ENCODE assay signal across 17 cellular contexts in genomic region chr20:2093883-2094282, GRCh38.
"Had no signal": no experiment of that assay in that cellular context is flagged by ENCODE, and none has a peak within 500 bp of the region (broad histone marks: within the 10 kb centered on the region; RNA-seq: fewer than 3 reads in every experiment).

No MANE protein-coding gene starts in this region.

- H3K4me1 ChIP-seq: body of pancreas, esophagus muscularis mucosa, pancreas, sigmoid colon, tibial nerve had no signal

- FAIRE-seq: endothelial cell of umbilical vein, pancreas, TTC549, urothelium cell line had no signal

- H3K27ac Mint-ChIP-seq: activated CD4-positive, alpha-beta T cell treated with anti-CD3 and anti-CD28 coated beads, Interleukin-2, amount 10 ng/mL, durations not matched to agents 7 days and 5 days; activated naive CD4-positive, alpha-beta T cell treated with anti-CD3 and anti-CD28 coated beads for 36 hours; natural killer cell had no signal

- H3K4me1 Mint-ChIP-seq: activated CD4-positive, alpha-beta T cell treated with anti-CD3 and anti-CD28 coated beads, Interleukin-2, amount 10 ng/mL, durations not matched to agents 7 days and 5 days; natural killer cell had no signal

- ATAC-seq: body of pancreas; left ventricle myocardium superior; pancreas; stimulated activated naive CD8-positive, alpha-beta T cell treated with anti-CD3 and anti-CD28 coated beads, Interleukin-15, Interleukin-2, amounts not matched to agents 100 U/mL and 50 U/mL, for 24 hours had no signal

- H3K4me3 Mint-ChIP-seq: activated CD4-positive, alpha-beta T cell treated with anti-CD3 and anti-CD28 coated beads, Interleukin-2, amount 10 ng/mL, durations not matched to agents 7 days and 5 days; activated naive CD4-positive, alpha-beta T cell treated with anti-CD3 and anti-CD28 coated beads for 36 hours; natural killer cell had no signal

- H3K36me3 ChIP-seq: esophagus muscularis mucosa, neutrophil, pancreas, sigmoid colon, tibial nerve had no signal

- H3K4me3 ChIP-seq: body of pancreas, esophagus muscularis mucosa, pancreas, sigmoid colon, tibial nerve had no signal

- H3K9me3 ChIP-seq: body of pancreas, esophagus muscularis mucosa, neutrophil, pancreas, sigmoid colon, tibial nerve had no signal

- DNase-seq: activated CD8-positive, alpha-beta memory T cell treated with anti-CD3 and anti-CD28 coated beads for 24 hours; activated CD8-positive, alpha-beta memory T cell treated with anti-CD3 and anti-CD28 coated beads, Interleukin-2, amount 50 U/mL, for 48 hours; effector memory CD4-positive, alpha-beta T cell; left ventricle myocardium superior; natural killer cell; pancreas; sigmoid colon had no signal

- H3K9me3 Mint-ChIP-seq: activated CD4-positive, alpha-beta T cell treated with anti-CD3 and anti-CD28 coated beads, Interleukin-2, amount 10 ng/mL, durations not matched to agents 7 days and 5 days; activated naive CD4-positive, alpha-beta T cell treated with anti-CD3 and anti-CD28 coated beads for 36 hours; natural killer cell had no signal

- H3K36me3 Mint-ChIP-seq: natural killer cell had no signal

- H3K27ac ChIP-seq: body of pancreas, esophagus muscularis mucosa, neutrophil, pancreas, sigmoid colon, tibial nerve had no signal
